In the genomic region with DNA sequence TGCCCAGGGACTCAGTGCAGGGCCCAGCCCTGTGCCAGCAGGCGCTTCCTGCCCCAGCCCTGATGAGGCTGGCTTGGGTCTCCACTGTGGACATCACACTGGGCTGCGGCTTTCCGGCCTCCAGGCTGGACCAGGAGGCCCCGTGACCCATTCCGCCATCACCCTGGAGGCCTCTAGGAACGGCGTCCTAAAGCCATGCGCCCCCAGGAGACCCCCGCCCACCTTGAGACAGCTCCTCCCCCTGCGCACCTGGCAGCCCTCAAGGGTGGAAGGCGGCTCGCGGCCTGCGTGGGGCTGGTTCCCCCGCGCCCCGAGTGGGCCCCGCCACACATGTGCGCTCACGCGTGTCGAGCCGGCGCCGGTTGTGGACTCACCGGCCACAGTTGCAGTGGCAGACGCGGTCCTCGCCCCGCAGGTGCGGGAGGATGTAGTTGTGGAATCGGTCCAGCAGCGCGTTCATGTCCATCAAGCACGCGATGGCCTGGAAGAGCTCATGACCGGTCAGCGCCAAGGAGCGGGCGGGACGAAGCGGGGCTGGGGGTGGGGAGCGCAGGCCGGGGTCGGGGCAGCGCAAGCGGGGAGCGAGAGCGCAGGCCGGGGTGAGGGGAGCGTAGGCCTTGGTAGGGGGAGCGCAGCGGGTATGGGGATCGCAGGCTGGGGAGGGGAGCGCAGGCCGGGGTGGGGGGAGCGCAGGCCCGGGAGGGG, we compare ENCODE assay signal across 8 cellular contexts. TPM values are rescaled to one million over a fixed set of nuclear protein-coding genes. Genes with fewer than 3 reads are reported as not detected.
DNase-seq lines count a peak whose midpoint lies in the region; ATAC-seq and TF ChIP-seq lines count a peak whose summit lies in the region.

No MANE protein-coding gene starts in this region.

- no peak overlapping the region for H2AFZ ChIP-seq in OCI-LY7 (ENCODE audit: low read length)

- H3K9me2 ChIP-seq in OCI-LY7 (ENCODE audit: insufficient read depth, low read length), result no peaks in the 10 kb centered on the region

- POLR2A ChIA-PET in OCI-LY7 (lab: Charles Lee), result no interaction called here

- H3K36me3 ChIP-seq in effector memory CD4-positive, alpha-beta T cell (ENCODE audit: control insufficient read depth, insufficient read depth, low read length), result peaks cover 16% of the 10 kb centered on the region
- H3K36me3 ChIP-seq in muscle layer of colon (ENCODE audit: insufficient read depth, low read length) (no peaks in the 10 kb centered on the region), OCI-LY7 (ENCODE audit: insufficient read depth, low read length) (peaks cover 32% of the 10 kb centered on the region)

- ATAC-seq in stimulated activated naive CD8-positive, alpha-beta T cell treated with anti-CD3 and anti-CD28 coated beads, Interleukin-15, Interleukin-2, amounts not matched to agents 100 U/mL and 50 U/mL, for 24 hours, result no peak
- ATAC-seq in esophagus mucosa, result no peak

- H3K4me1 Mint-ChIP-seq in stimulated activated naive CD8-positive, alpha-beta T cell treated with anti-CD3 and anti-CD28 coated beads, Interleukin-15, Interleukin-2, amounts not matched to agents 100 ng/mL and 50 ng/mL, for 24 hours (ENCODE audit: low read depth), result peaks cover 5% of the 10 kb centered on the region

- peaks cover 8% of the 10 kb centered on the region for H3K36me3 Mint-ChIP-seq in stimulated activated naive CD8-positive, alpha-beta T cell treated with anti-CD3 and anti-CD28 coated beads, Interleukin-15, Interleukin-2, amounts not matched to agents 100 ng/mL and 50 ng/mL, for 24 hours (ENCODE audit: low read depth)

- no peaks in the 10 kb centered on the region for H3K27me3 ChIP-seq in effector memory CD4-positive, alpha-beta T cell (replicated peaks; ENCODE audit: control insufficient read depth, insufficient read depth, low read length, poor library complexity, severe bottlenecking)
- no peaks in the 10 kb centered on the region for H3K27me3 ChIP-seq in muscle layer of colon (ENCODE audit: control insufficient read depth in 1 of 2, insufficient read depth in 2 of 2, low read length in 2 of 2)

- no peak overlapping the region for H3K9ac ChIP-seq in muscle layer of colon (ENCODE audit: low read length)

- H3K9me3 ChIP-seq in effector memory CD4-positive, alpha-beta T cell (ENCODE audit: control insufficient read depth, low read length), result no peaks in the 10 kb centered on the region
- H3K9me3 ChIP-seq in muscle layer of colon (ENCODE audit: low read length) (no peaks in the 10 kb centered on the region), OCI-LY7 (ENCODE audit: low read length) (no peaks in the 10 kb centered on the region)

- no peak overlapping the region for H3K4me2 ChIP-seq in OCI-LY7 (ENCODE audit: low read length)

- H3K9me3 Mint-ChIP-seq in stimulated activated naive CD8-positive, alpha-beta T cell treated with anti-CD3 and anti-CD28 coated beads, Interleukin-15, Interleukin-2, amounts not matched to agents 100 ng/mL and 50 ng/mL, for 24 hours, result no peaks in the 10 kb centered on the region

- H3K27ac Mint-ChIP-seq in stimulated activated naive CD8-positive, alpha-beta T cell treated with anti-CD3 and anti-CD28 coated beads, Interleukin-15, Interleukin-2, amounts not matched to agents 100 ng/mL and 50 ng/mL, for 24 hours, result no peak overlapping the region

- no peaks in the 10 kb centered on the region for H3K79me2 ChIP-seq in OCI-LY7 (ENCODE audit: insufficient read depth, low read depth, low read length)

- CTCF ChIA-PET in OCI-LY7 (lab: Charles Lee; ENCODE audit: unreplicated experiment), result interaction anchor here (0.6 kb wide), 1 partner anchor 47 kb away, joined by 12 read pairs; no protein-coding TSS in a partner anchor

- peak overlapping the region; percentile 39 for H3K4me3 Mint-ChIP-seq in stimulated activated naive CD8-positive, alpha-beta T cell treated with anti-CD3 and anti-CD28 coated beads, Interleukin-15, Interleukin-2, amounts not matched to agents 100 ng/mL and 50 ng/mL, for 24 hours

- H4K20me1 ChIP-seq in OCI-LY7 (ENCODE audit: insufficient read depth, low read length), result no peaks in the 10 kb centered on the region

- DNase-seq in stimulated activated naive CD8-positive, alpha-beta T cell treated with anti-CD3 and anti-CD28 coated beads, Interleukin-15, Interleukin-2, amounts not matched to agents 100 U/mL and 50 U/mL, for 24 hours, result no peak
- no peak for DNase-seq in effector memory CD4-positive, alpha-beta T cell
- no peak for DNase-seq in glomerular visceral epithelial cell (ENCODE audit: extremely low spot score)
- DNase-seq in OCI-LY7 (ENCODE audit: low spot score), result no peak
- DNase-seq in NCI-H1417 treated with DMSO at 0.1 percent for 48 hours (lab: John Stamatoyannopoulos, UW), result no peak

- TF ChIP-seq CTCF in OCI-LY7 (conservative IDR thresholded peaks at IDR 0.05; ENCODE audit: low read length), result no peak

- no peaks in the 10 kb centered on the region for H3K27me3 Mint-ChIP-seq in stimulated activated naive CD8-positive, alpha-beta T cell treated with anti-CD3 and anti-CD28 coated beads, Interleukin-15, Interleukin-2, amounts not matched to agents 100 ng/mL and 50 ng/mL, for 24 hours

- intact Hi-C loops in OCI-LY7 (cut with micrococcal nuclease; ENCODE audit: unreplicated experiment), result no loop called here

- peaks cover 10% of the 10 kb centered on the region for H3K4me1 ChIP-seq in effector memory CD4-positive, alpha-beta T cell (ENCODE audit: control insufficient read depth, insufficient read depth, low read length, poor library complexity, severe bottlenecking)
- H3K4me1 ChIP-seq in muscle layer of colon (ENCODE audit: insufficient read depth, low read length) (peaks cover 11% of the 10 kb centered on the region), OCI-LY7 (ENCODE audit: insufficient read depth, low read length, poor library complexity, severe bottlenecking) (no peaks in the 10 kb centered on the region)

- no peak overlapping the region for H3K27ac ChIP-seq in effector memory CD4-positive, alpha-beta T cell (ENCODE audit: insufficient read depth, low read length, poor library complexity, severe bottlenecking)
- peak overlapping the region; percentile 41 for H3K27ac ChIP-seq in muscle layer of colon (ENCODE audit: low read depth, low read length)
- H3K27ac ChIP-seq in OCI-LY7 (ENCODE audit: low read depth, low read length, poor library complexity, severe bottlenecking), result no peak overlapping the region

- peak overlapping the region; percentile 32 for H3K4me3 ChIP-seq in effector memory CD4-positive, alpha-beta T cell (ENCODE audit: insufficient read depth, low read depth, low read length, poor library complexity, severe bottlenecking)
- H3K4me3 ChIP-seq in muscle layer of colon (ENCODE audit: low read depth in 1 of 2, low read length in 2 of 2), result peak overlapping the region; percentile 55 to 67
- H3K4me3 ChIP-seq in OCI-LY7 (ENCODE audit: low read depth, low read length, poor library complexity, severe bottlenecking), result no peak overlapping the region

- no TSS peak for BruUV-seq in OCI-LY7 (replicated peaks; lab: Mats Ljungman, UMichigan)

RNA-seq across cellular contexts. Expression of gene TMEM240, which starts 1.0 kb away (rescaled TPM):
- total RNA-seq in esophagus mucosa (not detected), OCI-LY7 (2022) (2.1 and 2.7 TPM in 2 replicates)
- 0.64 and 0.76 TPM in 2 replicates for total RNA-seq in OCI-LY7 (2014; rRNA removed; shearing (Covaris generic))

RNA-seq across cellular contexts. Expression of gene ATAD3A, which starts 27.5 kb away (rescaled TPM):
- total RNA-seq in esophagus mucosa, result 23.2 TPM
- 79.9 and 81.9 TPM in 2 replicates for total RNA-seq in OCI-LY7 (2014; rRNA removed; shearing (Covaris generic))
- 83.3 and 88.6 TPM in 2 replicates for total RNA-seq in OCI-LY7 (2022)

RNA-seq across cellular contexts. Expression of gene SSU72, which starts 35.2 kb away (rescaled TPM):
- total RNA-seq in esophagus mucosa (106 TPM), OCI-LY7 (2022) (141 and 149 TPM in 2 replicates)
- 97.7 and 101 TPM in 2 replicates for total RNA-seq in OCI-LY7 (2014; rRNA removed; shearing (Covaris generic))
